Comparison of ENCODE assay signal across 4 cellular contexts in the genomic region with DNA sequence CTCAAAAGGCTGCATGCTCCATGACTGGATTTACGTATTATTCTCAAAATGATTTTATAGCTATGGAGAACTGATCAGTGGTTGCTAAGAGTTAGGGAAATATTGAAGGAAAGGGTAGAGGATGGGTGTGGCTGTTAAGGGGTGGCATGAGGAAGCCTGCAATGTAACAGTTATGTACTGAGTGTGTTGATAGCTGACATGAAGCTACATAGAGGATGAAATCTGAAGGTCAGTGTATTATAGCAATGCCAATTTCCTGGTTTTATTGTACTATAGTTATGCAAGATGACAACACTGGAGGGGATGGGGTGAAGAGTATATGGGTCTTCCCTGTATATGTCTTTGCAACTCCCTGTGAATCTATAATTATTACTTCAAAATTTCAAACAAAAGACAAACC.
"Had no signal": no experiment of that assay in that cellular context is flagged by ENCODE, and none has a peak within 500 bp of the region (broad histone marks: within the 10 kb centered on the region; RNA-seq: fewer than 3 reads in every experiment).

No MANE protein-coding gene starts in this region.

- ATAC-seq: GM23338 had no signal

- H3K4me3 ChIP-seq: GM23338 had no signal

- H3K4me1 Mint-ChIP-seq: GM23338, H9 had no signal

- H3K4me3 Mint-ChIP-seq: GM23338, H9 had no signal

- DNase-seq: H9, HCEC 1CT, IMR-90 had no signal

- H3K9me3 Mint-ChIP-seq: GM23338, H9 had no signal

- H3K27ac Mint-ChIP-seq: GM23338, H9 had no signal
